1 cellular context compared by ENCODE assay signal in genomic region chr1:78274814-78275213, GRCh38.
A peak's percentile ranks its signal among the peaks of the same experiment; 100 is the strongest.
TF ChIP-seq lines count a peak whose summit lies in the region.

No MANE protein-coding gene starts in this region.

TF ChIP-seq in SK-N-SH, 30 proteins besides CTCF, POLR2A, EP300 and RAD21 (continued from another document):
- peak; percentile 9; the same call in 1 of the 2 replicates for TF ChIP-seq TCF12 (IDR thresholded peaks at IDR 0.05)
- TF ChIP-seq USF1 (IDR thresholded peaks at IDR 0.05; ENCODE audit: borderline replicate concordance, low read depth): no peak
